8 cellular contexts compared by ENCODE assay signal in the genomic region with DNA sequence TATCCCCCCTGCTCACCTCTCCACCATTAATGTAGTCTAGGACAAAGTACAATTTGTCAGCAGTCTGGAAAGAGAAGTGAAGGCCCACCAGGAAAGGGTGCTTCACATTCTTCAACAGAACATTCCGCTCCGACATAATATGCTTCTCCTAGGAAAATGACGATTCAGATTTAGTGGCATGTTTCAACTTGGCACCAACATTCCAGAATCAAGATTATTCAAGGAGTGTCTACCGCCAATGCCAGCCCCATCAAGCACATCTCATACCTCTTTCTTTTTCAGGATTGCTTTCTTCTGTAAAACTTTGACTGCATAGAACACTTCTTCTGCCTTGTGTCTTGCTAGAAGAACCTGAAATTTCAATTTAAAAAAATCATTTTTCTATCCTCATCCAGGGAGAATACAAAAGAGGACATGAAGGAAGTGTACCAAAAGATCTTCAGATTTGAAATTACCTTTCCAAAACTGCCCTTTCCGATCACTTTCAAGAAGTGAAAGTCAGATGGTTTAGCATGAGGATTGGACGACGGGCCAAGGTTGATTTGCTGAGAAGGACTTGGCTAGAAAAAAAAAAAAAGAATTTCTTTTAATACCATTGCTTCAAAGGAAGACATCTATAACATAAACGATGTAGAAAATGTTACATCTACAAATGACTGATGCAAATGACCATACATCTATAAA.
DNase-seq lines count a peak whose midpoint lies in the region; ATAC-seq, FAIRE-seq and TF ChIP-seq lines count a peak whose summit lies in the region.

No MANE protein-coding gene starts in this region.

- no peak for FAIRE-seq in bronchial epithelial cell (lab: Jason Lieb, UNC)

- no peaks in the 10 kb centered on the region for H3K27me3 ChIP-seq in right atrium auricular region
- H3K27me3 ChIP-seq in bronchial epithelial cell (ENCODE audit: control insufficient read depth, insufficient read depth, low read length): no peaks in the 10 kb centered on the region
- H3K27me3 ChIP-seq in mucosa of stomach (ENCODE audit: control insufficient read depth, insufficient read depth, low read length): no peaks in the 10 kb centered on the region

- H3K9ac ChIP-seq in mucosa of stomach (ENCODE audit: low read length): peak overlapping the region; percentile 82

- H3K4me1 ChIP-seq in right atrium auricular region: peaks cover 0 to 34% of the 10 kb centered on the region in 2 donors
- H3K4me1 ChIP-seq in mucosa of stomach (ENCODE audit: control insufficient read depth, insufficient read depth, low read length): peaks cover 9% of the 10 kb centered on the region

- intact Hi-C loops in left ventricle myocardium superior (cut with micrococcal nuclease): loop anchor here (5.0 kb wide), 1 partner anchor 649 kb away; no protein-coding TSS in a partner anchor

- H3K9me3 ChIP-seq in right atrium auricular region: no peaks in the 10 kb centered on the region
- no peaks in the 10 kb centered on the region for H3K9me3 ChIP-seq in mucosa of stomach (ENCODE audit: control insufficient read depth, low read length)

- no peak for DNase-seq in right atrium auricular region (ENCODE audit: low spot score)
- no peak for DNase-seq in left ventricle myocardium superior
- DNase-seq in bronchial epithelial cell (ENCODE audit: low read depth): peak; percentile 72
- DNase-seq in NCI-H1092 (lab: John Stamatoyannopoulos, UW): no peak
- no peak for DNase-seq in SK-N-DZ (ENCODE audit: low spot score)
- no peak for DNase-seq in NCI-H226

- TF ChIP-seq CTCF in right atrium auricular region (IDR thresholded peaks at IDR 0.05) (no peak), bronchial epithelial cell (IDR thresholded peaks at IDR 0.05; ENCODE audit: insufficient read depth, low read length, severe bottlenecking) (no peak)

- no peak for ATAC-seq in left ventricle myocardium superior
- ATAC-seq in GM21619 (IDR thresholded peaks at IDR 0.05; ENCODE audit: unreplicated experiment): no peak

- peak overlapping the region in 1 of 2 donors; percentile 94 for H3K27ac ChIP-seq in right atrium auricular region

- H3K4me3 ChIP-seq in right atrium auricular region: peak overlapping the region; percentile 55 to 76
- H3K4me3 ChIP-seq in bronchial epithelial cell (ENCODE audit: low read depth, low read length): peak overlapping the region; percentile 72
- peak overlapping the region; percentile 28 for H3K4me3 ChIP-seq in mucosa of stomach (ENCODE audit: low read length)

- H3K36me3 ChIP-seq in right atrium auricular region (peaks cover 47% of the 10 kb centered on the region), bronchial epithelial cell (ENCODE audit: control insufficient read depth, insufficient read depth, low read length) (peaks cover 10% of the 10 kb centered on the region), mucosa of stomach (ENCODE audit: control insufficient read depth, insufficient read depth, low read length) (peaks cover 14% of the 10 kb centered on the region)
